ENCODE assay signal across 8 cellular contexts in genomic region chr1:28914228-28915035, GRCh38. TPM values are rescaled to one million over a fixed set of nuclear protein-coding genes. Genes with fewer than 3 reads are reported as not detected.
A peak's percentile ranks its signal among the peaks of the same experiment; 100 is the strongest.
DNase-seq lines count a peak whose midpoint lies in the region; ATAC-seq and TF ChIP-seq lines count a peak whose summit lies in the region.

TSS of gene EPB41 (plus strand) at chr1:28914569. CDS start at chr1:28987438, 72,869 bp downstream.

- H3K9me3 Mint-ChIP-seq in activated naive CD4-positive, alpha-beta T cell treated with anti-CD3 and anti-CD28 coated beads, Interleukin-2, amount 50 U/mL, for 72 hours = no peaks in the 10 kb centered on the region
- H3K9me3 Mint-ChIP-seq in osteocyte (ENCODE audit: unreplicated experiment) = no peaks in the 10 kb centered on the region

- WGBS in testis, 2 donors = 0 to 1% methylated on average over 17 to 49 of the region's 95 CpGs

- peak; percentile 97 for DNase-seq in GM03348 (ENCODE audit: low spot score)
- DNase-seq in NCI-H1105 (lab: John Stamatoyannopoulos, UW) = peak; percentile 98
- DNase-seq in SKM-1 treated with dmso at 0.1 percent for 144 hours (lab: John Stamatoyannopoulos, UW; ENCODE audit: unreplicated experiment) = peak; percentile 98
- DNase-seq in activated naive CD4-positive, alpha-beta T cell treated with anti-CD3 and anti-CD28 coated beads, Interleukin-2, amount 50 U/mL, for 72 hours (ENCODE audit: low spot score in 2 of 2) = peak; percentile 90 to 94
- peak; percentile 93 for DNase-seq in Right ventricle myocardium inferior (ENCODE audit: missing footprints)
- DNase-seq in osteocyte (ENCODE audit: extremely low spot score, unreplicated experiment) = peak; percentile 96
- peak; percentile 93 for DNase-seq in testis

- no peaks in the 10 kb centered on the region for H3K27me3 Mint-ChIP-seq in osteocyte (ENCODE audit: unreplicated experiment)

- peak within 1 kb of the TSS; percentile 65 to 76 for H3K4me3 ChIP-seq in testis

- no peaks in the 10 kb centered on the region for H3K9me3 ChIP-seq in testis

- H3K27ac Mint-ChIP-seq in activated naive CD4-positive, alpha-beta T cell treated with anti-CD3 and anti-CD28 coated beads, Interleukin-2, amount 50 U/mL, for 72 hours = peak within 1 kb of the TSS; percentile 91 to 96
- H3K27ac Mint-ChIP-seq in osteocyte (ENCODE audit: unreplicated experiment) = peak within 1 kb of the TSS; percentile 80

- no peaks in the 10 kb centered on the region for H3K4me1 ChIP-seq in testis

- H3K4me1 Mint-ChIP-seq in osteocyte (ENCODE audit: unreplicated experiment) = peaks cover 14% of the 10 kb centered on the region

- peak within 1 kb of the TSS; percentile 35 to 71 for H3K27ac ChIP-seq in testis

- no peaks in the 10 kb centered on the region for H3K27me3 ChIP-seq in testis

- H3K4me3 Mint-ChIP-seq in osteocyte (ENCODE audit: unreplicated experiment) = peak within 1 kb of the TSS; percentile 91

- no peak for TF ChIP-seq POLR2A in testis (IDR thresholded peaks at IDR 0.05)

- intact Hi-C loops in Right ventricle myocardium inferior (cut with DNase I) (loop anchor here (5.0 kb wide), 1 partner anchor 73 kb away; no protein-coding TSS in a partner anchor), testis (cut with DNase I; ENCODE audit: low total_unique reads) (no loop called here)

- H3K36me3 Mint-ChIP-seq in activated naive CD4-positive, alpha-beta T cell treated with anti-CD3 and anti-CD28 coated beads, Interleukin-2, amount 50 U/mL, for 72 hours = no peaks in the 10 kb centered on the region
- no peaks in the 10 kb centered on the region for H3K36me3 Mint-ChIP-seq in osteocyte (ENCODE audit: unreplicated experiment)

- peak; percentile 75 for ATAC-seq in HG02610 (IDR thresholded peaks at IDR 0.05; ENCODE audit: unreplicated experiment)
- ATAC-seq in activated naive CD4-positive, alpha-beta T cell treated with anti-CD3 and anti-CD28 coated beads, Interleukin-2, amount 50 U/mL, for 72 hours = peak; percentile 84 to 88
- peak; percentile 98 for ATAC-seq in Right ventricle myocardium inferior

- TF ChIP-seq CTCF in osteocyte (IDR thresholded peaks at IDR 0.05) (no peak), testis (IDR thresholded peaks at IDR 0.05) (no peak)

- no peaks in the 10 kb centered on the region for H3K36me3 ChIP-seq in testis (ENCODE audit: low read depth, missing control alignments)

RNA-seq across cellular contexts. Expression of gene EPB41, which starts in this region (rescaled TPM):
- total RNA-seq in activated naive CD4-positive, alpha-beta T cell treated with anti-CD3 and anti-CD28 coated beads, Interleukin-2, amount 50 U/mL, for 72 hours = 10 to 100 TPM; 60.5 to 83.4 TPM
- total RNA-seq in Right ventricle myocardium inferior = 24.9 TPM
- total RNA-seq in osteocyte = 9.7 and 12.7 TPM in 2 replicates
- total RNA-seq in testis = 10 to 100 TPM; 46.6 to 66.5 TPM
- 23.5 TPM for polyA plus RNA-seq in testis (ENCODE audit: insufficient read depth, low read depth, low replicate concordance)

Comparison
In these comparisons a context has a peak if more than half of its experiments do, and no peak if none do; other contexts are left out.
1. Peak in every context shown above with its lines: DNase-seq, ATAC-seq, H3K4me3 ChIP-seq and H3K27ac ChIP-seq.